Comparison of ENCODE assay signal across 1 cellular context in the genomic region with DNA sequence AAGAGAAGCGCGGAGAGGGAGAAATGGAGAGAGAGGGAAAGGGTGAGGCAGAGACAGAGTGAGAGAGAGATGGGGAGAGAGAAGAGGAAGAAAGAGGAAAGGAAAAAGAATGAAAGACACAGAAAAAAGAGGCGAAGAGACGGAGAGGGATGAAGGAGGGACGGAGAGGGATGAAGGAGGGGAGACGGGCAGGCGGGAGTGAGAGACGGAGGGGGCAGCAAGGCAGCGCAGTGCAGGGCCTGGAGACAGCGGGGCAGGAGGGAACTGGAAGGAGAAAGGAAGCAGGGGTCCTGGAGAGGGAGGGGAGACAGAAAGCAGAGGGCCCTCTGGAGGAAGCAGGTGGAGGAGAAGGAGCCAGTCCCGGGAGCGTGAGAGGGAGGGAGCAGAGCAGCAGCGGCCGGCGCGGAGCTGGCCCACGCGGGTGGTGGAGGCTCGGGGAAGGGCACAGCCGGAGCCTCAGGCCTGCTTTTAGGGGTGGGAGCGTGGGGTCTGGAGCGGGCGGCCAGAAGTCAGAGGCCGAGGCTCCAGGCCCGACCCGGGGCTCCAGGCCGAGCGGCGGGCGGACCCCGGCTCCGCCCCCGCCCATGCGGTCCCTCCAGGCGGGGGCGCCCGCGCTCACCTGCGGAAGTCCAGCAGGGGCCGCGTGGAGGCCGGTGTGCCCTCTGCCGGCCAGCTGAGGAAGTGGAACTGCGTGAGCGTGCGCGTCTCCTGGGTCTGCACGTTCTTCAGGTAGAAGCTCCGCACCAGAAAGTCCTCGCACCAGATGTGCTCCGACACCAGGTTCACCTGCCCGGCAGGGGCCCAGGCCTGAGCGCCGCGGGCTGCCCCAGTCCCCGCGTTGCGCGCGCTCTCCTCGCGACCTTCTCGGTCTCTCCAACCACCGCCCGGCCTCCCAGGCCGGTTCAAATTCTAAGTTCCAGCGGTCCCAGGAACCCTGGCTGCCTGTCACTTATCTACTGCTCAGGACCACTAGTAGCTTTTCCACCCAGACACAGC.
TF ChIP-seq lines count a peak whose summit lies in the region.

No MANE protein-coding gene starts in this region.

TF ChIP-seq in GM12878, 131 proteins besides CTCF, POLR2A, EP300 and RAD21 (continued from another document):
- TF ChIP-seq, protein P1, sequence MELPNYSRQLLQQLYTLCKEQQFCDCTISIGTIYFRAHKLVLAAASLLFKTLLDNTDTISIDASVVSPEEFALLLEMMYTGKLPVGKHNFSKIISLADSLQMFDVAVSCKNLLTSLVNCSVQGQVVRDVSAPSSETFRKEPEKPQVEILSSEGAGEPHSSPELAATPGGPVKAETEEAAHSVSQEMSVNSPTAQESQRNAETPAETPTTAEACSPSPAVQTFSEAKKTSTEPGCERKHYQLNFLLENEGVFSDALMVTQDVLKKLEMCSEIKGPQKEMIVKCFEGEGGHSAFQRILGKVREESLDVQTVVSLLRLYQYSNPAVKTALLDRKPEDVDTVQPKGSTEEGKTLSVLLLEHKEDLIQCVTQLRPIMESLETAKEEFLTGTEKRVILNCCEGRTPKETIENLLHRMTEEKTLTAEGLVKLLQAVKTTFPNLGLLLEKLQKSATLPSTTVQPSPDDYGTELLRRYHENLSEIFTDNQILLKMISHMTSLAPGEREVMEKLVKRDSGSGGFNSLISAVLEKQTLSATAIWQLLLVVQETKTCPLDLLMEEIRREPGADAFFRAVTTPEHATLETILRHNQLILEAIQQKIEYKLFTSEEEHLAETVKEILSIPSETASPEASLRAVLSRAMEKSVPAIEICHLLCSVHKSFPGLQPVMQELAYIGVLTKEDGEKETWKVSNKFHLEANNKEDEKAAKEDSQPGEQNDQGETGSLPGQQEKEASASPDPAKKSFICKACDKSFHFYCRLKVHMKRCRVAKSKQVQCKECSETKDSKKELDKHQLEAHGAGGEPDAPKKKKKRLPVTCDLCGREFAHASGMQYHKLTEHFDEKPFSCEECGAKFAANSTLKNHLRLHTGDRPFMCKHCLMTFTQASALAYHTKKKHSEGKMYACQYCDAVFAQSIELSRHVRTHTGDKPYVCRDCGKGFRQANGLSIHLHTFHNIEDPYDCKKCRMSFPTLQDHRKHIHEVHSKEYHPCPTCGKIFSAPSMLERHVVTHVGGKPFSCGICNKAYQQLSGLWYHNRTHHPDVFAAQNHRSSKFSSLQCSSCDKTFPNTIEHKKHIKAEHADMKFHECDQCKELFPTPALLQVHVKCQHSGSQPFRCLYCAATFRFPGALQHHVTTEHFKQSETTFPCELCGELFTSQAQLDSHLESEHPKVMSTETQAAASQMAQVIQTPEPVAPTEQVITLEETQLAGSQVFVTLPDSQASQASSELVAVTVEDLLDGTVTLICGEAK (IDR thresholded peaks at IDR 0.05; ENCODE audit: borderline replicate concordance), result 0 out of 2 replicates have a peak, but pooled peaks have one; percentile 14
- TF ChIP-seq PML (IDR thresholded peaks at IDR 0.05; ENCODE audit: low read length) (no peak), HDAC2 (IDR thresholded peaks at IDR 0.05) (no peak), EGR1 (IDR thresholded peaks at IDR 0.05; ENCODE audit: borderline replicate concordance in 1 of 2, low read depth in 2 of 2, low read length in 2 of 2) (peak in 1 of 2 experiments; percentile 98; a peak in 2 of 3 replicates), PKNOX1 (IDR thresholded peaks at IDR 0.05) (peak; percentile 73), POLR2AphosphoS2 (IDR thresholded peaks at IDR 0.05; ENCODE audit: low read depth, low read length) (no peak), GABPA (IDR thresholded peaks at IDR 0.05; ENCODE audit: low read depth) (no peak), CBX5 (IDR thresholded peaks at IDR 0.05; ENCODE audit: low read depth) (no peak)
